26 cellular contexts compared by ENCODE assay signal in genomic region chr12:89977356-89978185, GRCh38.
DNase-seq lines count a peak whose midpoint lies in the region; ATAC-seq and TF ChIP-seq lines count a peak whose summit lies in the region.
"Had no signal": no experiment of that assay in that cellular context is flagged by ENCODE, and none has a peak within 500 bp of the region (broad histone marks: within the 10 kb centered on the region; RNA-seq: fewer than 3 reads in every experiment).

No MANE protein-coding gene starts in this region.

- no peak overlapping the region for H2AFZ ChIP-seq in smooth muscle cell (ENCODE audit: low read depth)
- H2AFZ ChIP-seq: neural progenitor cell had no signal

- H3K27me3 ChIP-seq in HAP-1 (ENCODE audit: low read depth), result no peaks in the 10 kb centered on the region
- H3K27me3 ChIP-seq in foreskin keratinocyte, result no peaks in the 10 kb centered on the region
- H3K27me3 ChIP-seq in smooth muscle cell (ENCODE audit: low read depth), result no peaks in the 10 kb centered on the region
- H3K27me3 ChIP-seq: breast epithelium, neural progenitor cell had no signal

- no peaks in the 10 kb centered on the region for H3K79me2 ChIP-seq in smooth muscle cell (ENCODE audit: low read depth)

- no peak overlapping the region for H3K9ac ChIP-seq in smooth muscle cell (ENCODE audit: low read depth)
- H3K9ac ChIP-seq: neural progenitor cell had no signal

- H3K4me2 ChIP-seq in smooth muscle cell, result peak overlapping the region; percentile 68
- H3K4me2 ChIP-seq: neural progenitor cell had no signal

- H3F3A ChIP-seq in smooth muscle cell (ENCODE audit: low read depth), result peaks cover 9% of the 10 kb centered on the region

- in situ Hi-C loops in HAP-1 (cut with MboI; ENCODE audit: low sequenced_read_pairs), result no loop called here

- ATAC-seq in foreskin keratinocyte, result peak; percentile 83
- no peak for ATAC-seq in omental fat pad (ENCODE audit: low FRiP score)
- ATAC-seq in GM19023 (IDR thresholded peaks at IDR 0.05; ENCODE audit: unreplicated experiment), result no peak
- ATAC-seq: CD8-positive, alpha-beta T cell; GM12878 had no signal

- peak; percentile 37 to 40 for DNase-seq in HAP-1 (ENCODE audit: low spot score in 2 of 2)
- DNase-seq in RPMI7951 (ENCODE audit: low read depth), result peak; percentile 36
- DNase-seq in foreskin keratinocyte, result peak in 1 of 2 donors; percentile 68
- DNase-seq in smooth muscle cell (lab: John Stamatoyannopoulos, UW; ENCODE audit: unreplicated experiment), result no peak
- no peak for DNase-seq in omental fat pad (ENCODE audit: low spot score)
- no peak for DNase-seq in effector CD4-positive, alpha-beta T cell
- DNase-seq: activated CD4-positive, alpha-beta memory T cell treated with anti-CD3 and anti-CD28 coated beads, Interleukin-2, amount 10 ng/mL, durations not matched to agents 7 days and 5 days; activated CD4-positive, CD25-positive, alpha-beta regulatory T cell; activated effector memory CD4-positive, alpha-beta T cell treated with anti-CD3 and anti-CD28 coated beads, Interleukin-2, amount 50 U/mL, for 16 hours; AML-193; CD8-positive, alpha-beta T cell; immature natural killer cell; left ventricle myocardium inferior; NCI-H1105; NCI-H2081; NCI-H446; small intestine; stimulated activated naive CD4-positive, alpha-beta T cell; SW 1271 had no signal

- H3K9me3 ChIP-seq in HAP-1, result no peaks in the 10 kb centered on the region
- H3K9me3 ChIP-seq in smooth muscle cell (replicated peaks; ENCODE audit: low read depth), result no peaks in the 10 kb centered on the region
- H3K9me3 ChIP-seq: breast epithelium, left ventricle myocardium inferior, prostate gland, thoracic aorta had no signal

- 31% methylated on average over 10 of the region's 10 CpGs for WGBS in smooth muscle cell (ENCODE audit: low lambda C conversion rate)

- H3K27ac ChIP-seq in foreskin keratinocyte (no peak overlapping the region), smooth muscle cell (ENCODE audit: low read depth) (no peak overlapping the region)
- H3K27ac ChIP-seq: breast epithelium, coronary artery, left ventricle myocardium inferior, neural progenitor cell, prostate gland, thoracic aorta had no signal

- H3K4me3 ChIP-seq in HAP-1, result no peak overlapping the region
- no peak overlapping the region for H3K4me3 ChIP-seq in smooth muscle cell
- H3K4me3 ChIP-seq: breast epithelium, coronary artery, GM12878, left ventricle myocardium inferior, neural progenitor cell, prostate gland, thoracic aorta had no signal

- H3K4me1 ChIP-seq in HAP-1 (peaks cover 9% of the 10 kb centered on the region), foreskin keratinocyte (no peaks in the 10 kb centered on the region), smooth muscle cell (ENCODE audit: low read depth) (peaks cover 12% of the 10 kb centered on the region)
- H3K4me1 ChIP-seq: breast epithelium, left ventricle myocardium inferior, prostate gland had no signal

- H4K20me1 ChIP-seq in smooth muscle cell (ENCODE audit: low read depth), result no peaks in the 10 kb centered on the region

- H3K36me3 ChIP-seq in HAP-1 (replicated peaks) (no peaks in the 10 kb centered on the region), smooth muscle cell (ENCODE audit: low read depth) (no peaks in the 10 kb centered on the region)
- H3K36me3 ChIP-seq: breast epithelium, left ventricle myocardium inferior, neural progenitor cell, prostate gland, thoracic aorta had no signal

- TF ChIP-seq CTCF in foreskin keratinocyte (conservative IDR thresholded peaks at IDR 0.05) (no peak), smooth muscle cell (IDR thresholded peaks at IDR 0.05; ENCODE audit: borderline replicate concordance, insufficient read depth, poor library complexity, severe bottlenecking) (no peak), omental fat pad (IDR thresholded peaks at IDR 0.05) (no peak)

Comparison
In these comparisons a context has a peak if more than half of its experiments do, and no peak if none do; other contexts are left out.
1. DNase-seq: peak in HAP-1 (2 of 2) and RPMI7951 (single experiment); none in smooth muscle cell (single experiment), omental fat pad (single experiment) and effector CD4-positive, alpha-beta T cell (single experiment).